8 cellular contexts compared by ENCODE assay signal in the genomic region with DNA sequence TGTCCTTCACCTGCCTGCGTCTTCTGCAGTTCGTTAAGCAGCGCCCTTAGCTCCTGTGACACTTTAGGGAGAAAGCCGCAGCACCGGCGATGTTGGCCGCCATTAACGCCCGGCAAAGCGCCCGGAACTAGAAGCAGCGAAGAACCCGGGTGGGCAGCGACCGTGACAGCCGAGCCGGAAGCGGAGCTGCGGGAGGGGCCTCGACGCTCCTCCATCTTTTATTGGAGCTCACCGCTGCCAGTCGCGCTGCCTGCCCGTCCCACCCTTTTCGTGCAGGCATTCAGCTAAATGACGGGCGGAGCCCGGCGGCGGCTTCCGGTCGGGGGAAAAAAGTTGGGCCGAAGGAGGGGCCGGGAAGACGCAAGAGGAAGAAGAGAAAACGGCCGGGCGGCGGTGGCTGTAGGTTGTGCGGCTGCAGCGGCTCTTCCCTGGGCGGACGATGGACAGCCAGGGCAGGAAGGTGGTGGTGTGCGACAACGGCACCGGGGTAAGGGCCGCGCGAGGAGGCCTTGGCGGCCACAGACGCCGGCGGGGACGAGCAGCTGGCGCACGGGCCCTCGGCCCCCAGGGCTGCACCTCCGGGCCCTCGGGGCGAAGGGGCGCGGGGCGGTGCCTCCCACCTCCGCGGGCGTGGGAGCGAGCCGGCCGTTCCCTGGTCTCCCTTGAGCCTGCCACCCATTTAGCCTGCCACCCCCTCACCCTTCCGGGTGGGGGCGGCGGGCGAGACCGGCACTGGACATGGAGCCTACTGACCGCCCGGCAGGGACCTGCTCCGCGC. TPM values are rescaled to one million over a fixed set of nuclear protein-coding genes. Genes with fewer than 3 reads are reported as not detected.
DNase-seq lines count a peak whose midpoint lies in the region; ATAC-seq, FAIRE-seq and TF ChIP-seq lines count a peak whose summit lies in the region.

A gene (plus strand): TSS at position 361 of the 778 bp plus-strand sequence. CDS start 79 bp downstream, at position 440.

- peaks cover 48% of the 10 kb centered on the region for H4K20me1 ChIP-seq in Loucy (ENCODE audit: insufficient read depth, low read length, poor library complexity, severe bottlenecking)

- H3K9me3 Mint-ChIP-seq in natural killer cell treated with Interleukin-12 subunit alpha and Interleukin-12 subunit beta and Interleukin-15 and Interleukin-18, amount 100 ng/mL, for 72 hours, result no peaks in the 10 kb centered on the region

- peak within 1 kb of the TSS; percentile 92 for H2AFZ ChIP-seq in Loucy (ENCODE audit: low read length)

- no peaks in the 10 kb centered on the region for H3K9me3 ChIP-seq in Loucy (ENCODE audit: insufficient read depth, low read depth, low read length)

- H3K4me3 Mint-ChIP-seq in natural killer cell treated with Interleukin-12 subunit alpha and Interleukin-12 subunit beta and Interleukin-15 and Interleukin-18, amount 100 ng/mL, for 72 hours, result peak within 1 kb of the TSS; percentile 94

- TF ChIP-seq CTCF in Loucy (conservative IDR thresholded peaks at IDR 0.05; ENCODE audit: low read length), result no peak

- DNase-seq in EL, result peak; percentile 97
- peak; percentile 87 for DNase-seq in H54 (ENCODE audit: insufficient read length, low spot score)
- DNase-seq in activated T-helper 9 cell treated with anti-CD3 and anti-CD28 coated beads, Interleukin-2, amount 50 U/mL, for 16 hours (ENCODE audit: low read depth), result peak; percentile 91
- peak; percentile 94 for DNase-seq in fibroblast of peridontal ligament (ENCODE audit: extremely low read depth)
- peak; percentile 96 for DNase-seq in natural killer cell treated with Interleukin-12 subunit alpha and Interleukin-12 subunit beta and Interleukin-15 and Interleukin-18, amount 100 ng/mL, for 72 hours (ENCODE audit: low spot score)
- peak; percentile 95 for DNase-seq in stimulated activated naive CD8-positive, alpha-beta T cell treated with anti-CD3 and anti-CD28 coated beads, Interleukin-15, Interleukin-2, amounts not matched to agents 100 U/mL and 50 U/mL, for 24 hours

- peak within 1 kb of the TSS; percentile 98 for H3K9ac ChIP-seq in Loucy (ENCODE audit: low read depth, low read length, poor library complexity, severe bottlenecking)

- H3K27me3 ChIP-seq in Loucy (ENCODE audit: insufficient read depth, low read length, poor library complexity, severe bottlenecking), result peaks cover 4% of the 10 kb centered on the region

- peak within 1 kb of the TSS; percentile 95 to 98 for H3K27ac Mint-ChIP-seq in natural killer cell treated with Interleukin-12 subunit alpha and Interleukin-12 subunit beta and Interleukin-15 and Interleukin-18, amount 100 ng/mL, for 72 hours

- no peaks in the 10 kb centered on the region for H3K9me2 ChIP-seq in Loucy (replicated peaks; ENCODE audit: low read depth, low read length)

- H3F3A ChIP-seq in Loucy (ENCODE audit: low read depth), result peaks cover 5% of the 10 kb centered on the region; the same call in 1 of the 2 replicates

- TF ChIP-seq POLR2A in H54 (IDR thresholded peaks at IDR 0.05; ENCODE audit: low read depth, low read length) (peak; percentile 79), Raji (IDR thresholded peaks at IDR 0.05; ENCODE audit: insufficient read depth, low read depth, low read length) (peak; percentile 93)

- H3K36me3 Mint-ChIP-seq in natural killer cell treated with Interleukin-12 subunit alpha and Interleukin-12 subunit beta and Interleukin-15 and Interleukin-18, amount 100 ng/mL, for 72 hours, result peaks cover 15% of the 10 kb centered on the region

- no peaks in the 10 kb centered on the region for H3K27me3 Mint-ChIP-seq in natural killer cell treated with Interleukin-12 subunit alpha and Interleukin-12 subunit beta and Interleukin-15 and Interleukin-18, amount 100 ng/mL, for 72 hours

- FAIRE-seq in H54 (lab: Jason Lieb, UNC), result peak; percentile 81

- ATAC-seq in natural killer cell treated with Interleukin-12 subunit alpha and Interleukin-12 subunit beta and Interleukin-15 and Interleukin-18, amount 100 ng/mL, for 72 hours, result peak; percentile 95 to 98
- ATAC-seq in stimulated activated naive CD8-positive, alpha-beta T cell treated with anti-CD3 and anti-CD28 coated beads, Interleukin-15, Interleukin-2, amounts not matched to agents 100 U/mL and 50 U/mL, for 24 hours, result peak; percentile 96

- H3K36me3 ChIP-seq in Loucy (ENCODE audit: insufficient read depth, low read length), result no peaks in the 10 kb centered on the region

- H3K4me1 Mint-ChIP-seq in natural killer cell treated with Interleukin-12 subunit alpha and Interleukin-12 subunit beta and Interleukin-15 and Interleukin-18, amount 100 ng/mL, for 72 hours (ENCODE audit: low read depth in 2 of 2), result peaks cover 20 to 27% of the 10 kb centered on the region in 2 donors

- peaks cover 33% of the 10 kb centered on the region for H3K4me1 ChIP-seq in Loucy (ENCODE audit: insufficient read depth, low read length, poor library complexity, severe bottlenecking)

- peak within 1 kb of the TSS; percentile 94 for H3K4me3 ChIP-seq in Loucy (ENCODE audit: low read length, poor library complexity, severe bottlenecking)

- peaks cover 70% of the 10 kb centered on the region for H3K79me2 ChIP-seq in Loucy (ENCODE audit: insufficient read depth, low read length)

- peak within 1 kb of the TSS; percentile 86 for H3K4me2 ChIP-seq in Loucy (ENCODE audit: low read depth, low read length, poor library complexity, severe bottlenecking)

RNA-seq across cellular contexts. Expression of the gene that starts here (rescaled TPM):
- total RNA-seq in natural killer cell treated with Interleukin-12 subunit alpha and Interleukin-12 subunit beta and Interleukin-15 and Interleukin-18, amount 100 ng/mL, for 72 hours, result 100 to 1,000 TPM; 227 to 491 TPM

Comparison
In these comparisons a context has a peak if more than half of its experiments do, and no peak if none do; other contexts are left out.
1. Peak in every context shown above with its lines: DNase-seq, ATAC-seq and H3K4me3 ChIP-seq.